1 cellular context compared by ENCODE assay signal in the genomic region with DNA sequence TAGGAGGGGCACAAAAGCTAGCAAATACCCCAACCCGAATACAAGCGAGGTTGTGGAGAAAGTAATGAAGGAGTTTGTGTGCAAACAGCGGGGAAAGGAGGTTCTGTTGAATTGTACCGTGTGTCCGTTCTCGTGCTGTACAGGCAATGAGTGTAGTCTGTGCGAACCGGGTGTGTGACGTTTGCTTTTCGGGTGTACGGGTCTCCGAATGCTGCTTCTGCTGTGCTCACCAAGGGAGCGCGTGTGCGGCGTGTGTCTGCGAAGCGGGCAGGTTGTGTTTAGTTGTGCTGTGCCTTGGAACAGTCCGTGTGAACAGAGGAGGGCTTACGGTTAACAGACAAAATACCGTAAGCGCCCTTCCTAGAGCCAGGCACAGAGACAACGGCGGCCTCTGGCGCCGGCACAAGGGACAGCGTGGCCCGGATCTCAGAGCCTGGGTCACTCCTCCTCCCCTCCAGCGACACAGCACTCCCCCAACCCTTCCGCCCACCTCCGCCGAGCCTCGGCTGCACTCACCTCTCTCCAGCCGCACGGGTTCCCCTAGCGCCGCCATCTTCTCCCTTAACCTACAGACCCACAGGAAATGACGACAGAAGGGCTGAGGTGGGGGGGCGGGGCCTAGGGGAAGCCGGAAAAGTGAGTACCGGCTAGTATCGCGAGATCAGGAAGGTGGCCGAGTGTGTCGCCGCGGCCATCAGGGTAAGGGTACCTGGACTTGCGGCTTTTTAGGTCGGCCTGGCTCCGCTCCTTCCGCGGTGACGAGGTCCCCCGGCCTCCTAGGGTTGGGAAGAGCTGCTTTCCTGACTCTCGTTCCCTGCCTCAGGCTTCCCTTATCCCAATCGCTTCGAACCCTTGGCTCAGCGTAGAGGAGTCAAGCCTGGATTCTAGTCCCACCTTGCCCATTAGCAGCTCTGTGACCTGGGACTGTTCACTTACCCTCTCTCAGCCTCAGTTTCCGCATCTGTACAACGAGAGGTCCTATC.
TF ChIP-seq lines count a peak whose summit lies in the region.

A gene with protein sequence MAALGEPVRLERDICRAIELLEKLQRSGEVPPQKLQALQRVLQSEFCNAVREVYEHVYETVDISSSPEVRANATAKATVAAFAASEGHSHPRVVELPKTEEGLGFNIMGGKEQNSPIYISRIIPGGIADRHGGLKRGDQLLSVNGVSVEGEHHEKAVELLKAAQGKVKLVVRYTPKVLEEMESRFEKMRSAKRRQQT (minus strand): TSS at position 570 of the 983 bp plus-strand sequence. CDS start 17 bp downstream, at position 553.

TF ChIP-seq in SK-N-SH, 30 proteins besides CTCF, POLR2A, EP300 and RAD21 (continued from another document):
- TF ChIP-seq, protein P1, sequence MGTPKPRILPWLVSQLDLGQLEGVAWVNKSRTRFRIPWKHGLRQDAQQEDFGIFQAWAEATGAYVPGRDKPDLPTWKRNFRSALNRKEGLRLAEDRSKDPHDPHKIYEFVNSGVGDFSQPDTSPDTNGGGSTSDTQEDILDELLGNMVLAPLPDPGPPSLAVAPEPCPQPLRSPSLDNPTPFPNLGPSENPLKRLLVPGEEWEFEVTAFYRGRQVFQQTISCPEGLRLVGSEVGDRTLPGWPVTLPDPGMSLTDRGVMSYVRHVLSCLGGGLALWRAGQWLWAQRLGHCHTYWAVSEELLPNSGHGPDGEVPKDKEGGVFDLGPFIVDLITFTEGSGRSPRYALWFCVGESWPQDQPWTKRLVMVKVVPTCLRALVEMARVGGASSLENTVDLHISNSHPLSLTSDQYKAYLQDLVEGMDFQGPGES (IDR thresholded peaks at IDR 0.05; ENCODE audit: low read depth, low read length) = no peak
- TF ChIP-seq FOXM1 (IDR thresholded peaks at IDR 0.05; ENCODE audit: low read depth) (no peak), TAF1 (IDR thresholded peaks at IDR 0.05; ENCODE audit: borderline replicate concordance, low read depth, low read length) (peak; percentile 96), SIN3A (IDR thresholded peaks at IDR 0.05; ENCODE audit: borderline replicate concordance, low read depth, low read length) (peak; percentile 78; the same call in 1 of the 2 replicates), JUND (IDR thresholded peaks at IDR 0.05) (no peak), FOXJ3 (CRISPR knock-in tag; IDR thresholded peaks at IDR 0.05) (no peak), NFIC (IDR thresholded peaks at IDR 0.05; ENCODE audit: borderline replicate concordance) (no peak), RFX5 (IDR thresholded peaks at IDR 0.05; ENCODE audit: low read length) (no peak), POLR2AphosphoS5 (IDR thresholded peaks at IDR 0.05; ENCODE audit: low read depth, low read length) (peak; percentile 98), ELF1 (IDR thresholded peaks at IDR 0.05) (peak; percentile 85), MXI1 (IDR thresholded peaks at IDR 0.05; ENCODE audit: low read depth, low read length) (peak; percentile 23), SMC3 (IDR thresholded peaks at IDR 0.05; ENCODE audit: low read depth, low read length) (no peak), RXRA (IDR thresholded peaks at IDR 0.05; ENCODE audit: borderline replicate concordance, low read depth) (no peak), GATA2 (CRISPR knock-in tag; IDR thresholded peaks at IDR 0.05) (0 out of 2 replicates have a peak, but pooled peaks have one; percentile 23), CHD2 (IDR thresholded peaks at IDR 0.05; ENCODE audit: low read length, partially characterized antibody) (peak; percentile 99), TCF12 (IDR thresholded peaks at IDR 0.05) (0 out of 2 replicates have a peak, but pooled peaks have one; percentile 10), NRF1 (IDR thresholded peaks at IDR 0.05; ENCODE audit: low read depth, low read length) (no peak), MEF2A (IDR thresholded peaks at IDR 0.05; ENCODE audit: borderline replicate concordance, low read depth) (no peak), EZH2phosphoT487 (IDR thresholded peaks at IDR 0.05; ENCODE audit: borderline replicate concordance, low read depth) (no peak)
- TF ChIP-seq, protein P2, sequence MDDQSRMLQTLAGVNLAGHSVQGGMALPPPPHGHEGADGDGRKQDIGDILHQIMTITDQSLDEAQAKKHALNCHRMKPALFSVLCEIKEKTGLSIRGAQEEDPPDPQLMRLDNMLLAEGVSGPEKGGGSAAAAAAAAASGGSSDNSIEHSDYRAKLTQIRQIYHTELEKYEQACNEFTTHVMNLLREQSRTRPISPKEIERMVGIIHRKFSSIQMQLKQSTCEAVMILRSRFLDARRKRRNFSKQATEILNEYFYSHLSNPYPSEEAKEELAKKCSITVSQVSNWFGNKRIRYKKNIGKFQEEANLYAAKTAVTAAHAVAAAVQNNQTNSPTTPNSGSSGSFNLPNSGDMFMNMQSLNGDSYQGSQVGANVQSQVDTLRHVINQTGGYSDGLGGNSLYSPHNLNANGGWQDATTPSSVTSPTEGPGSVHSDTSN (IDR thresholded peaks at IDR 0.05) = peak; percentile 29; the same call in 1 of the 2 replicates
- TF ChIP-seq, protein P3, sequence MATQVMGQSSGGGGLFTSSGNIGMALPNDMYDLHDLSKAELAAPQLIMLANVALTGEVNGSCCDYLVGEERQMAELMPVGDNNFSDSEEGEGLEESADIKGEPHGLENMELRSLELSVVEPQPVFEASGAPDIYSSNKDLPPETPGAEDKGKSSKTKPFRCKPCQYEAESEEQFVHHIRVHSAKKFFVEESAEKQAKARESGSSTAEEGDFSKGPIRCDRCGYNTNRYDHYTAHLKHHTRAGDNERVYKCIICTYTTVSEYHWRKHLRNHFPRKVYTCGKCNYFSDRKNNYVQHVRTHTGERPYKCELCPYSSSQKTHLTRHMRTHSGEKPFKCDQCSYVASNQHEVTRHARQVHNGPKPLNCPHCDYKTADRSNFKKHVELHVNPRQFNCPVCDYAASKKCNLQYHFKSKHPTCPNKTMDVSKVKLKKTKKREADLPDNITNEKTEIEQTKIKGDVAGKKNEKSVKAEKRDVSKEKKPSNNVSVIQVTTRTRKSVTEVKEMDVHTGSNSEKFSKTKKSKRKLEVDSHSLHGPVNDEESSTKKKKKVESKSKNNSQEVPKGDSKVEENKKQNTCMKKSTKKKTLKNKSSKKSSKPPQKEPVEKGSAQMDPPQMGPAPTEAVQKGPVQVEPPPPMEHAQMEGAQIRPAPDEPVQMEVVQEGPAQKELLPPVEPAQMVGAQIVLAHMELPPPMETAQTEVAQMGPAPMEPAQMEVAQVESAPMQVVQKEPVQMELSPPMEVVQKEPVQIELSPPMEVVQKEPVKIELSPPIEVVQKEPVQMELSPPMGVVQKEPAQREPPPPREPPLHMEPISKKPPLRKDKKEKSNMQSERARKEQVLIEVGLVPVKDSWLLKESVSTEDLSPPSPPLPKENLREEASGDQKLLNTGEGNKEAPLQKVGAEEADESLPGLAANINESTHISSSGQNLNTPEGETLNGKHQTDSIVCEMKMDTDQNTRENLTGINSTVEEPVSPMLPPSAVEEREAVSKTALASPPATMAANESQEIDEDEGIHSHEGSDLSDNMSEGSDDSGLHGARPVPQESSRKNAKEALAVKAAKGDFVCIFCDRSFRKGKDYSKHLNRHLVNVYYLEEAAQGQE (IDR thresholded peaks at IDR 0.05; ENCODE audit: low read depth, low read length) = no peak; the same call in 1 of the 2 replicates
- TF ChIP-seq, protein P4, sequence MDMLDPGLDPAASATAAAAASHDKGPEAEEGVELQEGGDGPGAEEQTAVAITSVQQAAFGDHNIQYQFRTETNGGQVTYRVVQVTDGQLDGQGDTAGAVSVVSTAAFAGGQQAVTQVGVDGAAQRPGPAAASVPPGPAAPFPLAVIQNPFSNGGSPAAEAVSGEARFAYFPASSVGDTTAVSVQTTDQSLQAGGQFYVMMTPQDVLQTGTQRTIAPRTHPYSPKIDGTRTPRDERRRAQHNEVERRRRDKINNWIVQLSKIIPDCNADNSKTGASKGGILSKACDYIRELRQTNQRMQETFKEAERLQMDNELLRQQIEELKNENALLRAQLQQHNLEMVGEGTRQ (IDR thresholded peaks at IDR 0.05; ENCODE audit: borderline replicate concordance, low read depth, low read length) = no peak
- TF ChIP-seq, protein P5, sequence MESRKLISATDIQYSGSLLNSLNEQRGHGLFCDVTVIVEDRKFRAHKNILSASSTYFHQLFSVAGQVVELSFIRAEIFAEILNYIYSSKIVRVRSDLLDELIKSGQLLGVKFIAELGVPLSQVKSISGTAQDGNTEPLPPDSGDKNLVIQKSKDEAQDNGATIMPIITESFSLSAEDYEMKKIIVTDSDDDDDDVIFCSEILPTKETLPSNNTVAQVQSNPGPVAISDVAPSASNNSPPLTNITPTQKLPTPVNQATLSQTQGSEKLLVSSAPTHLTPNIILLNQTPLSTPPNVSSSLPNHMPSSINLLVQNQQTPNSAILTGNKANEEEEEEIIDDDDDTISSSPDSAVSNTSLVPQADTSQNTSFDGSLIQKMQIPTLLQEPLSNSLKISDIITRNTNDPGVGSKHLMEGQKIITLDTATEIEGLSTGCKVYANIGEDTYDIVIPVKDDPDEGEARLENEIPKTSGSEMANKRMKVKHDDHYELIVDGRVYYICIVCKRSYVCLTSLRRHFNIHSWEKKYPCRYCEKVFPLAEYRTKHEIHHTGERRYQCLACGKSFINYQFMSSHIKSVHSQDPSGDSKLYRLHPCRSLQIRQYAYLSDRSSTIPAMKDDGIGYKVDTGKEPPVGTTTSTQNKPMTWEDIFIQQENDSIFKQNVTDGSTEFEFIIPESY (IDR thresholded peaks at IDR 0.05; ENCODE audit: borderline replicate concordance, low read depth) = peak; percentile 98
- TF ChIP-seq, protein P6, sequence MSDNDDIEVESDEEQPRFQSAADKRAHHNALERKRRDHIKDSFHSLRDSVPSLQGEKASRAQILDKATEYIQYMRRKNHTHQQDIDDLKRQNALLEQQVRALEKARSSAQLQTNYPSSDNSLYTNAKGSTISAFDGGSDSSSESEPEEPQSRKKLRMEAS (IDR thresholded peaks at IDR 0.05; ENCODE audit: low read depth) = peak; percentile 56; the same call in 1 of the 2 replicates
TF ChIP-seq in SK-N-SH: peak in this region for 13.
